In genomic region chr11:9932843-9933242, GRCh38 we compare ENCODE assay signal across 1 cellular context.
TF ChIP-seq lines count a peak whose summit lies in the region.
"Not testable (repeated sequence)": the region's sequence is repeated elsewhere in the genome, so short reads cannot be mapped to it uniquely, and the experiment has no call there.

No MANE protein-coding gene starts in this region.

TF ChIP-seq in HepG2, 621 proteins besides CTCF, POLR2A, EP300 and RAD21 (continued from another document):
- TF ChIP-seq AHDC1 (CRISPR knock-in tag; IDR thresholded peaks at IDR 0.05; ENCODE audit: borderline replicate concordance) (0 out of 2 replicates have a peak, but pooled peaks have one; percentile 21), GATAD2A (CRISPR knock-in tag; IDR thresholded peaks at IDR 0.05) (peak; percentile 80), ATF7 (IDR thresholded peaks at IDR 0.05) (peak; percentile 20; the same call in 1 of the 2 replicates), MIXL1 (CRISPR knock-in tag; IDR thresholded peaks at IDR 0.05) (peak; percentile 38; the same call in 1 of the 2 replicates), PAXIP1 (CRISPR knock-in tag; conservative IDR thresholded peaks at IDR 0.05) (peak; percentile 45), FOXA1 (CRISPR knock-in tag; IDR thresholded peaks at IDR 0.05) (peak; percentile 46), ARID5B (CRISPR knock-in tag; IDR thresholded peaks at IDR 0.05) (peak; percentile 82), RARA (CRISPR knock-in tag; IDR thresholded peaks at IDR 0.05) (peak; percentile 38; the same call in 1 of the 2 replicates), SOX5 (CRISPR knock-in tag; IDR thresholded peaks at IDR 0.05; ENCODE audit: borderline replicate concordance) (peak; percentile 67; the same call in 1 of the 2 replicates), TCF7 (IDR thresholded peaks at IDR 0.05; ENCODE audit: low read depth) (peak; percentile 72), SOX13 (CRISPR knock-in tag; conservative IDR thresholded peaks at IDR 0.05 in 1 of 2, IDR thresholded peaks at IDR 0.05 in 1 of 2) (peak in 1 of 2 experiments; percentile 71; a peak in 2 of 4 replicates), ZNF362 (CRISPR knock-in tag; IDR thresholded peaks at IDR 0.05; ENCODE audit: borderline replicate concordance) (peak; percentile 92)
- not testable (repeated sequence) for TF ChIP-seq ATF7 (CRISPR knock-in tag; IDR thresholded peaks at IDR 0.05); FOXA1 (IDR thresholded peaks at IDR 0.05); SOX13 (IDR thresholded peaks at IDR 0.05)
